13 cellular contexts compared by ENCODE assay signal in genomic region chr4:16158504-16158852, GRCh38.
"Had no signal": no experiment of that assay in that cellular context is flagged by ENCODE, and none has a peak within 500 bp of the region (broad histone marks: within the 10 kb centered on the region; RNA-seq: fewer than 3 reads in every experiment).

No MANE protein-coding gene starts in this region.

- H3K9me3 ChIP-seq: gastrocnemius medialis had no signal

- H3K27me3 ChIP-seq: gastrocnemius medialis had no signal

- H3K9me3 Mint-ChIP-seq: activated CD4-positive, alpha-beta memory T cell treated with anti-CD3 and anti-CD28 coated beads for 36 hours; activated T-cell treated with anti-CD3 and anti-CD28 coated beads, Interleukin-2, amount 50 U/mL, for 72 hours; stimulated activated naive B cell treated with anti-CD40 and anti-IgM and Interleukin-4, amounts not matched to agents 10 μg/mL and 1 μg/mL and 100 μg/mL, for 72 hours; T-helper 2 cell treated with Interferon-gamma antibody and Interleukin-4, amounts not matched to agents 5 μg/mL and 100 μg/mL, for 36 hours; type B pancreatic cell had no signal

- H3K27ac Mint-ChIP-seq: activated CD4-positive, alpha-beta memory T cell treated with anti-CD3 and anti-CD28 coated beads for 36 hours; stimulated activated naive B cell treated with anti-CD40 and anti-IgM and Interleukin-4, amounts not matched to agents 10 μg/mL and 1 μg/mL and 100 μg/mL, for 72 hours; T-helper 2 cell treated with Interferon-gamma antibody and Interleukin-4, amounts not matched to agents 5 μg/mL and 100 μg/mL, for 36 hours; type B pancreatic cell had no signal

- H3K27ac ChIP-seq: gastrocnemius medialis had no signal

- ATAC-seq: activated T-cell treated with anti-CD3 and anti-CD28 coated beads, Interleukin-2, amount 50 U/mL, for 72 hours; gastrocnemius medialis; stimulated activated naive B cell treated with anti-CD40 and anti-IgM and Interleukin-4, amounts not matched to agents 10 μg/mL and 1 μg/mL and 100 μg/mL, for 72 hours had no signal

- H3K27me3 Mint-ChIP-seq: activated CD4-positive, alpha-beta memory T cell treated with anti-CD3 and anti-CD28 coated beads for 36 hours; stimulated activated naive B cell treated with anti-CD40 and anti-IgM and Interleukin-4, amounts not matched to agents 10 μg/mL and 1 μg/mL and 100 μg/mL, for 72 hours; type B pancreatic cell had no signal

- DNase-seq: activated CD4-positive, alpha-beta memory T cell treated with anti-CD3 and anti-CD28 coated beads for 36 hours; activated T-cell treated with anti-CD3 and anti-CD28 coated beads, Interleukin-2, amount 50 U/mL, for 72 hours; caudate nucleus; cortex of kidney; effector memory CD4-positive, alpha-beta T cell; gastrocnemius medialis; kidney; left ventricle myocardium superior; stimulated activated CD4-positive, alpha-beta T cell treated with anti-CD3 and anti-CD28 coated beads, Interleukin-1b, Interleukin-23, amount 100 ng/mL, for 48 hours; stimulated activated naive B cell treated with anti-CD40 and anti-IgM and Interleukin-4, amounts not matched to agents 10 μg/mL and 1 μg/mL and 100 μg/mL, for 72 hours; substantia nigra had no signal

- H3K4me3 Mint-ChIP-seq: activated CD4-positive, alpha-beta memory T cell treated with anti-CD3 and anti-CD28 coated beads for 36 hours; activated T-cell treated with anti-CD3 and anti-CD28 coated beads, Interleukin-2, amount 50 U/mL, for 72 hours; stimulated activated naive B cell treated with anti-CD40 and anti-IgM and Interleukin-4, amounts not matched to agents 10 μg/mL and 1 μg/mL and 100 μg/mL, for 72 hours; T-helper 2 cell treated with Interferon-gamma antibody and Interleukin-4, amounts not matched to agents 5 μg/mL and 100 μg/mL, for 36 hours; type B pancreatic cell had no signal

- H3K4me3 ChIP-seq: gastrocnemius medialis had no signal
